28 cellular contexts compared by ENCODE assay signal in genomic region chr1:53735261-53735660, GRCh38. TPM values are rescaled to one million over a fixed set of nuclear protein-coding genes. Genes with fewer than 3 reads are reported as not detected.
DNase-seq lines count a peak whose midpoint lies in the region; ATAC-seq and TF ChIP-seq lines count a peak whose summit lies in the region.
"Had no signal": no experiment of that assay in that cellular context is flagged by ENCODE, and none has a peak within 500 bp of the region (broad histone marks: within the 10 kb centered on the region; RNA-seq: fewer than 3 reads in every experiment).

No MANE protein-coding gene starts in this region.

- no peaks in the 10 kb centered on the region for H3K27me3 ChIP-seq in KMS-11 (ENCODE audit: insufficient read depth, low read depth)
- no peaks in the 10 kb centered on the region for H3K27me3 ChIP-seq in brain microvascular endothelial cell (replicated peaks)
- no peaks in the 10 kb centered on the region for H3K27me3 ChIP-seq in osteoblast (ENCODE audit: insufficient read depth, low read length)

- no peak overlapping the region for H3K27ac Mint-ChIP-seq in T-helper 2 cell treated with Interferon-gamma antibody and Interleukin-4, amounts not matched to agents 5 μg/mL and 100 μg/mL, for 36 hours
- H3K27ac Mint-ChIP-seq: activated naive CD8-positive, alpha-beta T cell treated with anti-CD3 and anti-CD28 coated beads, Interleukin-2, amount 50 U/mL, for 24 hours; activated T-cell treated with anti-CD3 and anti-CD28 coated beads, Interleukin-2, amount 50 U/mL, for 24 hours had no signal

- H3K4me1 Mint-ChIP-seq in T-helper 2 cell treated with Interferon-gamma antibody and Interleukin-4, amounts not matched to agents 5 μg/mL and 100 μg/mL, for 36 hours (ENCODE audit: low read depth): no peaks in the 10 kb centered on the region

- peak overlapping the region; percentile 77 for H3K4me2 ChIP-seq in KMS-11
- peak overlapping the region; percentile 84 for H3K4me2 ChIP-seq in osteoblast (ENCODE audit: insufficient read depth, low read length)
- H3K4me2 ChIP-seq: BLaER1 had no signal

- H3K9me3 Mint-ChIP-seq in T-helper 2 cell treated with Interferon-gamma antibody and Interleukin-4, amounts not matched to agents 5 μg/mL and 100 μg/mL, for 36 hours: no peaks in the 10 kb centered on the region
- H3K9me3 Mint-ChIP-seq: activated naive CD8-positive, alpha-beta T cell treated with anti-CD3 and anti-CD28 coated beads, Interleukin-2, amount 50 U/mL, for 24 hours; activated T-cell treated with anti-CD3 and anti-CD28 coated beads, Interleukin-2, amount 50 U/mL, for 24 hours had no signal

- H2AFZ ChIP-seq in KMS-11 (ENCODE audit: low read depth): peak overlapping the region; percentile 63; the same call in 1 of the 2 replicates
- peak overlapping the region; percentile 62 for H2AFZ ChIP-seq in osteoblast (ENCODE audit: low read length)

- H3K36me3 Mint-ChIP-seq in T-helper 2 cell treated with Interferon-gamma antibody and Interleukin-4, amounts not matched to agents 5 μg/mL and 100 μg/mL, for 36 hours (ENCODE audit: low read depth): no peaks in the 10 kb centered on the region

- H3K4me1 ChIP-seq in KMS-11 (ENCODE audit: low read depth, poor library complexity, severe bottlenecking) (peaks cover 65% of the 10 kb centered on the region), osteoblast (ENCODE audit: insufficient read depth, low read length) (peaks cover 77% of the 10 kb centered on the region)

- no peak for ATAC-seq in GM18907 (IDR thresholded peaks at IDR 0.05; ENCODE audit: unreplicated experiment)
- ATAC-seq: activated naive CD8-positive, alpha-beta T cell treated with anti-CD3 and anti-CD28 coated beads, Interleukin-2, amount 50 U/mL, for 24 hours; esophagus mucosa; gastrocnemius medialis; HCT116; mucosa of descending colon; sciatic nerve had no signal

- peak overlapping the region; percentile 35; the same call in 1 of the 2 replicates for H3K9ac ChIP-seq in KMS-11
- H3K9ac ChIP-seq: BLaER1 had no signal

- H3K27ac ChIP-seq in KMS-11 (peak overlapping the region; percentile 83), brain microvascular endothelial cell (peak overlapping the region; percentile 100), osteoblast (ENCODE audit: low read depth, low read length) (peak overlapping the region; percentile 99)
- H3K27ac ChIP-seq: BLaER1, gastrocnemius medialis had no signal

- no peaks in the 10 kb centered on the region for H4K20me1 ChIP-seq in KMS-11 (ENCODE audit: insufficient read depth)
- no peaks in the 10 kb centered on the region for H4K20me1 ChIP-seq in osteoblast (ENCODE audit: insufficient read depth, low read length)

- H3K4me3 ChIP-seq in KMS-11 (IDR thresholded peaks at IDR 0.05; ENCODE audit: insufficient read depth, low read depth, low read length): peak overlapping the region; percentile 25
- H3K4me3 ChIP-seq in brain microvascular endothelial cell (ENCODE audit: low read depth, low read length): peak overlapping the region; percentile 9
- no peak overlapping the region for H3K4me3 ChIP-seq in osteoblast (ENCODE audit: insufficient read depth, low read length)
- H3K4me3 ChIP-seq: BLaER1, gastrocnemius medialis, mucosa of descending colon had no signal

- H3K27me3 Mint-ChIP-seq in T-helper 2 cell treated with Interferon-gamma antibody and Interleukin-4, amounts not matched to agents 5 μg/mL and 100 μg/mL, for 36 hours (ENCODE audit: low read depth): peaks cover 64% of the 10 kb centered on the region

- peak; percentile 8 for DNase-seq in ACHN
- no peak for DNase-seq in brain microvascular endothelial cell
- peak; percentile 37 for DNase-seq in osteoblast (ENCODE audit: insufficient read length, low spot score, missing footprints)
- DNase-seq in amygdala (lab: John Stamatoyannopoulos, UW): no peak
- no peak for DNase-seq in AML-193 (lab: John Stamatoyannopoulos, UW)
- no peak for DNase-seq in T-helper 2 cell treated with Interferon-gamma antibody and Interleukin-4, amounts not matched to agents 5 μg/mL and 100 μg/mL, for 36 hours (ENCODE audit: low spot score)
- DNase-seq: activated CD4-positive, alpha-beta T cell treated with anti-CD3 and anti-CD28 coated beads for 4 hours; activated gamma-delta T cell treated with Interleukin-2 at 50 U/mL for 16 hours; activated naive CD8-positive, alpha-beta T cell treated with anti-CD3 and anti-CD28 coated beads, Interleukin-2, amount 50 U/mL, for 24 hours; activated T-cell treated with anti-CD3 and anti-CD28 coated beads, Interleukin-2, amount 50 U/mL, for 24 hours; COR-L47; cortex of kidney; DMS79 treated with DMSO at 0.1 percent for 48 hours; gastrocnemius medialis; islet precursor cell; mucosa of descending colon; NCI-H1105; NCI-H1930; NCI-H226; NCI-H748 treated with DMSO at 0.1 percent for 48 hours; T-helper 1 cell had no signal

- no peaks in the 10 kb centered on the region for H3K36me3 ChIP-seq in KMS-11 (ENCODE audit: insufficient read depth)
- H3K36me3 ChIP-seq in brain microvascular endothelial cell (replicated peaks): no peaks in the 10 kb centered on the region
- no peaks in the 10 kb centered on the region for H3K36me3 ChIP-seq in osteoblast (ENCODE audit: insufficient read depth, low read length)
- H3K36me3 ChIP-seq: BLaER1, gastrocnemius medialis had no signal

- in situ Hi-C loops in ACHN (cut with HindIII; ENCODE audit: low pct_ligation_motif_present, low pct_unique_long_range_greater_than_20kb, low sequenced_read_pairs) (no loop called here), brain microvascular endothelial cell (cut with HindIII; ENCODE audit: low pct_ligation_motif_present, low sequenced_read_pairs) (loop anchor here (10.0 kb wide), 1 partner anchor 250 kb away; no protein-coding TSS in a partner anchor)

- H3K9me3 ChIP-seq in osteoblast (ENCODE audit: low read depth, low read length): no peaks in the 10 kb centered on the region
- H3K9me3 ChIP-seq: BLaER1, gastrocnemius medialis, mucosa of descending colon had no signal

- no peak overlapping the region for H3K4me3 Mint-ChIP-seq in T-helper 2 cell treated with Interferon-gamma antibody and Interleukin-4, amounts not matched to agents 5 μg/mL and 100 μg/mL, for 36 hours
- H3K4me3 Mint-ChIP-seq: activated naive CD8-positive, alpha-beta T cell treated with anti-CD3 and anti-CD28 coated beads, Interleukin-2, amount 50 U/mL, for 24 hours; activated T-cell treated with anti-CD3 and anti-CD28 coated beads, Interleukin-2, amount 50 U/mL, for 24 hours had no signal

- TF ChIP-seq CTCF in KMS-11 (conservative IDR thresholded peaks at IDR 0.05; ENCODE audit: low read depth, low read length) (no peak), brain microvascular endothelial cell (IDR thresholded peaks at IDR 0.05; ENCODE audit: low read depth, low read length, missing control alignments) (no peak), osteoblast (IDR thresholded peaks at IDR 0.05; ENCODE audit: extremely low read depth, low read depth, low read length) (no peak)

- H3K79me2 ChIP-seq in KMS-11 (ENCODE audit: insufficient read depth, low read depth) (peaks cover 10% of the 10 kb centered on the region; the same call in 1 of the 2 replicates), osteoblast (ENCODE audit: insufficient read depth, low read length) (peaks cover 34% of the 10 kb centered on the region)

RNA-seq across cellular contexts. Expression of gene GLIS1, which starts 3.7 kb away (rescaled TPM):
- 2.4 and 2.9 TPM in 2 replicates for total RNA-seq in osteoblast
- total RNA-seq: activated CD8-positive, alpha-beta memory T cell treated with anti-CD3 and anti-CD28 coated beads for 36 hours; gastrocnemius medialis had no signal

Comparison
In these comparisons a context has a peak if more than half of its experiments do, and no peak if none do; other contexts are left out.
1. DNase-seq: peak in ACHN (single experiment) and osteoblast (single experiment); none in brain microvascular endothelial cell (single experiment), amygdala (0 of 56), AML-193 (0 of 2) and T-helper 2 cell treated with Interferon-gamma antibody and Interleukin-4, amounts not matched to agents 5 μg/mL and 100 μg/mL, for 36 hours (single experiment).
2. Peak in every context shown above with its lines, with median percentiles within 50 percentile points of each other: H3K27ac ChIP-seq.